Comparison of ENCODE assay signal across 20 cellular contexts in genomic region chr9:102362463-102363138, GRCh38.
DNase-seq lines count a peak whose midpoint lies in the region; ATAC-seq, FAIRE-seq and TF ChIP-seq lines count a peak whose summit lies in the region.
"Had no signal": no experiment of that assay in that cellular context is flagged by ENCODE, and none has a peak within 500 bp of the region (broad histone marks: within the 10 kb centered on the region; RNA-seq: fewer than 3 reads in every experiment).

No MANE protein-coding gene starts in this region.

- peaks cover 0 to 13% (median 0%) of the 10 kb centered on the region in 4 donors for H3K4me1 ChIP-seq in right lobe of liver
- no peaks in the 10 kb centered on the region for H3K4me1 ChIP-seq in HepG2 (ENCODE audit: insufficient read depth, low read length)
- no peaks in the 10 kb centered on the region for H3K4me1 ChIP-seq in H1 (replicated peaks in 1 of 4; ENCODE audit: control insufficient read depth in 3 of 4, insufficient read depth in 4 of 4, low read length in 3 of 4)
- no peaks in the 10 kb centered on the region for H3K4me1 ChIP-seq in mesendoderm (ENCODE audit: control insufficient read depth, low read depth, low read length)
- H3K4me1 ChIP-seq: A549 had no signal

- H3K9ac ChIP-seq in HepG2 (ENCODE audit: insufficient read depth, low read depth, low read length), result no peak overlapping the region
- H3K9ac ChIP-seq in H1 (replicated peaks in 1 of 4; ENCODE audit: extremely low read depth in 1 of 4, low read depth in 3 of 4, low read length in 3 of 4), result no peak overlapping the region
- H3K9ac ChIP-seq in mesendoderm (ENCODE audit: low read length), result no peak overlapping the region
- H3K9ac ChIP-seq: BLaER1 had no signal

- H3K4me2 ChIP-seq in HepG2 (ENCODE audit: low read depth, low read length) (no peak overlapping the region), H1 (ENCODE audit: insufficient read depth in 1 of 2, low read depth in 2 of 2, low read length in 2 of 2) (no peak overlapping the region), mesendoderm (ENCODE audit: low read length) (no peak overlapping the region)
- H3K4me2 ChIP-seq: A549, BLaER1 had no signal

- WGBS in right lobe of liver (ENCODE audit: insufficient coverage, low coverage, low lambda C conversion rate, missing lambda C conversion rate), result 23% methylated on average over 6 of the region's 6 CpGs
- under 1% methylated on average over 6 of the region's 6 CpGs for WGBS in HepG2 (ENCODE audit: low lambda C conversion rate)
- WGBS in H1 (ENCODE audit: extremely low coverage in 1 of 2, insufficient coverage in 1 of 2, insufficient read length in 1 of 2, insufficient replicate concordance in 2 of 2, low coverage in 1 of 2, low lambda C conversion rate in 2 of 2, missing lambda C conversion rate in 1 of 2), 2 experiments, result 70% methylated on average over 6 of the region's 6 CpGs; no CpG with 5 or more reads in 1 of the 2 experiments
- WGBS in mesendoderm (ENCODE audit: extremely low coverage, insufficient coverage, low lambda C conversion rate), result no CpG with 5 or more reads among the region's 6 CpGs

- no peak overlapping the region for H3K4me3 Mint-ChIP-seq in stimulated activated naive CD8-positive, alpha-beta T cell treated with anti-CD3 and anti-CD28 coated beads, Interleukin-15, amount 100 ng/mL, for 72 hours
- H3K4me3 Mint-ChIP-seq: CD14-positive monocyte; CD4-positive, alpha-beta memory T cell had no signal

- H3K56ac ChIP-seq in H1 (replicated peaks; ENCODE audit: insufficient read length, low read depth, low read length), result no peak overlapping the region
- H3K56ac ChIP-seq in mesendoderm (ENCODE audit: low read length), result no peak overlapping the region

- BruUV-seq in HepG2 (replicated peaks; lab: Mats Ljungman, UMichigan), result no TSS peak

- peak overlapping the region; percentile 57; the same call in 1 of the 2 replicates for H4K8ac ChIP-seq in H1 (ENCODE audit: extremely low read depth, insufficient read depth, low read length)
- H4K8ac ChIP-seq in mesendoderm (ENCODE audit: low read depth, low read length), result no peak overlapping the region

- H3K14ac ChIP-seq in H1 (ENCODE audit: insufficient read length), result no peak overlapping the region

- H3K79me1 ChIP-seq in H1 (ENCODE audit: low read depth, low read length) (no peaks in the 10 kb centered on the region), mesendoderm (ENCODE audit: low read length) (no peaks in the 10 kb centered on the region)

- FAIRE-seq in HepG2 (lab: Jason Lieb, UNC) (no peak), H1 (lab: Jason Lieb, UNC) (no peak)
- FAIRE-seq: A549, GM12878 had no signal

- no peak overlapping the region for H3K23ac ChIP-seq in H1 (ENCODE audit: insufficient read length)
- H3K23ac ChIP-seq in mesendoderm (ENCODE audit: low read length), result no peak overlapping the region

- no peak for TF ChIP-seq POLR2A in right lobe of liver (IDR thresholded peaks at IDR 0.05)
- no peak for TF ChIP-seq POLR2A in HepG2 (IDR thresholded peaks at IDR 0.05; ENCODE audit: insufficient read depth in 1 of 2, low read depth in 2 of 2, low read length in 2 of 2)
- TF ChIP-seq POLR2A in H1 (IDR thresholded peaks at IDR 0.05; ENCODE audit: control extremely low read depth in 1 of 2, low read depth in 2 of 2, low read length in 2 of 2), result no peak

- POLR2A ChIA-PET in HepG2 (lab: Yijun Ruan, JAX), result no interaction called here
- POLR2A ChIA-PET in H1 (lab: Charles Lee; ENCODE audit: partially characterized antibody), result no interaction called here

- CTCF ChIA-PET in HepG2 (lab: Yijun Ruan, JAX; ENCODE audit: low intra/inter-chr PET ratio, low total read pairs) (no interaction called here), H1 (lab: Charles Lee; ENCODE audit: partially characterized antibody) (no interaction called here)

- H2BK12ac ChIP-seq in H1 (ENCODE audit: low read depth, low read length), result no peak overlapping the region

- H3K79me2 ChIP-seq in HepG2 (ENCODE audit: insufficient read depth, low read length) (no peaks in the 10 kb centered on the region), H1 (ENCODE audit: control insufficient read depth in 1 of 2, insufficient read depth in 2 of 2, low read length in 2 of 2) (no peaks in the 10 kb centered on the region), mesendoderm (ENCODE audit: control insufficient read depth, insufficient read depth, low read length) (no peaks in the 10 kb centered on the region)

- no peaks in the 10 kb centered on the region; the same call in 1 of the 2 replicates for H3K23me2 ChIP-seq in H1 (ENCODE audit: low read depth, low read length)

- in situ Hi-C loops in HepG2 (cut with HindIII; ENCODE audit: extremely low pct_ligation_motif_present, low pct_unique_long_range_greater_than_20kb), result no loop called here

- no peak overlapping the region for H2BK120ac ChIP-seq in H1 (replicated peaks; ENCODE audit: low read depth, low read length)
- no peak overlapping the region for H2BK120ac ChIP-seq in mesendoderm (ENCODE audit: low read depth, low read length)

- DNase-seq in right lobe of liver (no peak), HepG2 (ENCODE audit: low spot score) (no peak), H1 (ENCODE audit: low read depth in 1 of 2, low spot score in 2 of 2) (no peak), mesendoderm (peak; percentile 1), LoVo (ENCODE audit: low spot score) (no peak), HuH-7.5 (ENCODE audit: low spot score) (no peak), GM10266 (ENCODE audit: extremely low spot score) (no peak)
- DNase-seq in stimulated activated naive CD8-positive, alpha-beta T cell treated with anti-CD3 and anti-CD28 coated beads, Interleukin-15, amount 100 ng/mL, for 72 hours, result no peak
- DNase-seq: AML-193; CD4-positive, alpha-beta memory T cell; DMS79 treated with DMSO at 0.1 percent for 48 hours; GF-D8; GOT3; HCEC 1CT; IMR-90 had no signal

- H3K18ac ChIP-seq in H1 (ENCODE audit: extremely low read depth, low read length) (no peak overlapping the region), mesendoderm (ENCODE audit: low read length) (no peak overlapping the region)

- H3K4me3 ChIP-seq in right lobe of liver (no peak overlapping the region), HepG2 (replicated peaks in 1 of 3; ENCODE audit: insufficient read depth in 1 of 3, low read depth in 2 of 3, low read length in 3 of 3) (no peak overlapping the region), H1 (ENCODE audit: extremely low read depth in 1 of 4, insufficient read depth in 2 of 4, low read depth in 3 of 4, low read length in 4 of 4) (no peak overlapping the region), mesendoderm (ENCODE audit: low read length) (no peak overlapping the region)
- H3K4me3 ChIP-seq: A549, BLaER1, GM12878 had no signal

- H3K4me1 Mint-ChIP-seq in stimulated activated naive CD8-positive, alpha-beta T cell treated with anti-CD3 and anti-CD28 coated beads, Interleukin-15, amount 100 ng/mL, for 72 hours, result no peaks in the 10 kb centered on the region
- H3K4me1 Mint-ChIP-seq: CD14-positive monocyte; CD4-positive, alpha-beta memory T cell had no signal

- intact Hi-C loops in right lobe of liver (cut with DNase I), result no loop called here
- intact Hi-C loops in HepG2 (cut with micrococcal nuclease; ENCODE audit: unreplicated experiment), result no loop called here

- TF ChIP-seq CTCF in right lobe of liver (IDR thresholded peaks at IDR 0.05) (no peak), HepG2 (CRISPR knock-in tag; IDR thresholded peaks at IDR 0.05) (no peak), H1 (IDR thresholded peaks at IDR 0.05; ENCODE audit: control extremely low read depth in 1 of 3, insufficient read depth in 1 of 3, low read depth in 1 of 3, low read length in 3 of 3) (no peak), GM10266 (IDR thresholded peaks at IDR 0.05; ENCODE audit: control insufficient read depth, insufficient read depth, low read depth, missing control alignments) (no peak)

- ATAC-seq in right lobe of liver (peak; percentile 52 to 74 (median 63)), HepG2 (no peak; the same call in 2 of the 3 replicates)
- no peak for ATAC-seq in stimulated activated naive CD8-positive, alpha-beta T cell treated with anti-CD3 and anti-CD28 coated beads, Interleukin-15, amount 100 ng/mL, for 72 hours
- ATAC-seq: A549, GM12878 had no signal

- no peak overlapping the region for H2AK5ac ChIP-seq in H1 (ENCODE audit: low read depth, low read length)
- H2AK5ac ChIP-seq in mesendoderm (ENCODE audit: low read length), result no peak overlapping the region

- H4K91ac ChIP-seq in H1 (replicated peaks; ENCODE audit: insufficient read length, low read length), result no peak overlapping the region

- no peaks in the 10 kb centered on the region for H3K27me3 ChIP-seq in right lobe of liver
- no peaks in the 10 kb centered on the region for H3K27me3 ChIP-seq in HepG2 (ENCODE audit: control insufficient read depth in 1 of 2, insufficient read depth in 2 of 2, low read length in 2 of 2)
- no peaks in the 10 kb centered on the region for H3K27me3 ChIP-seq in H1 (replicated peaks in 1 of 4; ENCODE audit: control insufficient read depth in 3 of 4, extremely low read depth in 1 of 4, insufficient read depth in 3 of 4, low read length in 3 of 4)
- H3K27me3 ChIP-seq in mesendoderm (ENCODE audit: insufficient read depth, low read length, poor library complexity), result no peaks in the 10 kb centered on the region
- H3K27me3 ChIP-seq: BLaER1 had no signal

- no peaks in the 10 kb centered on the region for H3K27me3 Mint-ChIP-seq in stimulated activated naive CD8-positive, alpha-beta T cell treated with anti-CD3 and anti-CD28 coated beads, Interleukin-15, amount 100 ng/mL, for 72 hours
- H3K27me3 Mint-ChIP-seq: CD4-positive, alpha-beta memory T cell had no signal

- no peak overlapping the region for H2BK20ac ChIP-seq in H1 (ENCODE audit: low read length)

- H4K5ac ChIP-seq in H1 (ENCODE audit: insufficient read length, low read depth, low read length) (no peak overlapping the region), mesendoderm (ENCODE audit: low read length) (no peak overlapping the region)

- peaks cover 0 to 11% of the 10 kb centered on the region in 2 donors for H3K9me3 Mint-ChIP-seq in stimulated activated naive CD8-positive, alpha-beta T cell treated with anti-CD3 and anti-CD28 coated beads, Interleukin-15, amount 100 ng/mL, for 72 hours

- no peak overlapping the region for H2AFZ ChIP-seq in HepG2 (ENCODE audit: low read length)
- 0 out of 2 replicates have a peak overlapping the region, but pooled peaks have one; percentile 38 for H2AFZ ChIP-seq in H1 (ENCODE audit: low read length)

- no peak for TF ChIP-seq EP300 in HepG2 (IDR thresholded peaks at IDR 0.05; ENCODE audit: low read depth in 2 of 2, low read length in 2 of 2)
- TF ChIP-seq EP300 in HepG2 (CRISPR knock-in tag; IDR thresholded peaks at IDR 0.05; ENCODE audit: borderline replicate concordance), result no peak
- no peak for TF ChIP-seq EP300 in H1 (IDR thresholded peaks at IDR 0.05; ENCODE audit: borderline replicate concordance in 1 of 2, low read depth in 2 of 2, low read length in 2 of 2)

- TF ChIP-seq RAD21 in HepG2 (CRISPR knock-in tag; IDR thresholded peaks at IDR 0.05) (no peak), H1 (IDR thresholded peaks at IDR 0.05 in 1 of 2, conservative IDR thresholded peaks at IDR 0.05 in 1 of 2; ENCODE audit: low read depth in 2 of 2, low read length in 2 of 2) (no peak)

- H3K36me3 ChIP-seq in right lobe of liver (no peaks in the 10 kb centered on the region), HepG2 (replicated peaks in 1 of 2; ENCODE audit: control insufficient read depth in 1 of 2, insufficient read depth in 2 of 2, low read length in 2 of 2) (no peaks in the 10 kb centered on the region), H1 (ENCODE audit: control insufficient read depth in 2 of 4, insufficient read depth in 4 of 4, low read length in 3 of 4) (no peaks in the 10 kb centered on the region), mesendoderm (ENCODE audit: control insufficient read depth, insufficient read depth, low read length) (no peaks in the 10 kb centered on the region)
- H3K36me3 ChIP-seq: BLaER1 had no signal

- H4K20me1 ChIP-seq in HepG2 (ENCODE audit: insufficient read depth, low read length) (no peaks in the 10 kb centered on the region), H1 (replicated peaks in 1 of 2; ENCODE audit: control insufficient read depth in 1 of 2, insufficient read depth in 2 of 2, low read length in 2 of 2) (no peaks in the 10 kb centered on the region)
- H4K20me1 ChIP-seq: BLaER1 had no signal

- H3K4ac ChIP-seq in H1 (replicated peaks; ENCODE audit: insufficient read length, low read depth, low read length) (no peak overlapping the region), mesendoderm (ENCODE audit: low read depth, low read length) (no peak overlapping the region)

- no peak overlapping the region for H3K27ac Mint-ChIP-seq in stimulated activated naive CD8-positive, alpha-beta T cell treated with anti-CD3 and anti-CD28 coated beads, Interleukin-15, amount 100 ng/mL, for 72 hours
- H3K27ac Mint-ChIP-seq: CD14-positive monocyte; CD4-positive, alpha-beta memory T cell had no signal

- no peaks in the 10 kb centered on the region for H3K9me3 ChIP-seq in right lobe of liver
- H3K9me3 ChIP-seq in HepG2 (ENCODE audit: low read length), result no peaks in the 10 kb centered on the region
- H3K9me3 ChIP-seq in H1 (ENCODE audit: insufficient read depth in 2 of 2, low read depth in 1 of 2, low read length in 1 of 2), result no peaks in the 10 kb centered on the region
- H3K9me3 ChIP-seq: A549, BLaER1 had no signal

- no peak overlapping the region for H2BK15ac ChIP-seq in H1 (ENCODE audit: low read length)
- no peak overlapping the region for H2BK15ac ChIP-seq in mesendoderm (replicated peaks; ENCODE audit: low read depth)

- no peak overlapping the region for H3K27ac ChIP-seq in right lobe of liver
- H3K27ac ChIP-seq in HepG2 (ENCODE audit: extremely low read length, insufficient read depth, low read length), result no peak overlapping the region
- no peak overlapping the region for H3K27ac ChIP-seq in H1 (ENCODE audit: low read depth, low read length)
- no peak overlapping the region for H3K27ac ChIP-seq in mesendoderm (ENCODE audit: low read depth, low read length)
- H3K27ac ChIP-seq: 22Rv1, A549, BLaER1 had no signal

- H2BK5ac ChIP-seq in H1 (ENCODE audit: low read depth, low read length) (no peak overlapping the region), mesendoderm (ENCODE audit: low read length) (no peak overlapping the region)

Comparison
In these comparisons a context has a peak if more than half of its experiments do, and no peak if none do; other contexts are left out.
1. ATAC-seq: peak in right lobe of liver (4 of 4); none in HepG2 (single experiment) and stimulated activated naive CD8-positive, alpha-beta T cell treated with anti-CD3 and anti-CD28 coated beads, Interleukin-15, amount 100 ng/mL, for 72 hours (single experiment).